ENCODE assay signal across 24 cellular contexts in the genomic region with DNA sequence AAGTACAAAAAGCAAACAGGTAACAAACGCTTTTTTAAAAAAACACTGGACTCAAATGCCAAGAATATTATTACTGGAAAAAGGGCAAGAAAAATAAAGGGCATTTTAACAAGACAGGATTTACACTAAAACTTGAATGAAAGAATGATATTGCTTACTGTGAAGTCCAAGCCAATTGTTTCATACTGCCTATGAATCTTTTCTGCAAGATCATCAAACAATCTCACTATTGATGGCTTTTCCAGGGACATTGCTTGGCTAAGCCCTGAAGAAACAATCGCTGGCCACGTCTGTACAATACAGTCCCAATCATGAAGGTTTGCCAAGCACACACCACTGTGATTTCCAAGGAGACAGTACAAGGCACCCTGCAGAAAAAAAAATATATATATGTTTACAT. TPM values are rescaled to one million over a fixed set of nuclear protein-coding genes. Genes with fewer than 3 reads are reported as not detected.
A peak's percentile ranks its signal among the peaks of the same experiment; 100 is the strongest.
DNase-seq lines count a peak whose midpoint lies in the region; FAIRE-seq and TF ChIP-seq lines count a peak whose summit lies in the region.
"Had no signal": no experiment of that assay in that cellular context is flagged by ENCODE, and none has a peak within 500 bp of the region (broad histone marks: within the 10 kb centered on the region; RNA-seq: fewer than 3 reads in every experiment).

No MANE protein-coding gene starts in this region.

- DNase-seq in H54 (ENCODE audit: insufficient read length, low spot score) = no peak
- no peak for DNase-seq in caudate nucleus (lab: John Stamatoyannopoulos, UW)
- DNase-seq in globus pallidus (ENCODE audit: low spot score) = peak; percentile 19
- DNase-seq in progenitor cell of endocrine pancreas (ENCODE audit: low spot score, unreplicated experiment) = no peak
- no peak for DNase-seq in activated naive CD8-positive, alpha-beta T cell treated with anti-CD3 and anti-CD28 coated beads for 36 hours
- no peak for DNase-seq in stimulated activated CD4-positive, alpha-beta T cell treated with anti-CD3 and anti-CD28 coated beads, Interleukin-15, amount 100 ng/mL, for 24 hours
- DNase-seq in NCI-H748 treated with DMSO at 0.1 percent for 48 hours (lab: John Stamatoyannopoulos, UW) = no peak
- no peak for DNase-seq in AG08395 (ENCODE audit: low spot score)
- DNase-seq: AML-193; BE2C; CD4-positive, alpha-beta T cell; CD8-positive, alpha-beta memory T cell; DMS 273 treated with DMSO at 0.1 percent for 48 hours; DMS79; EL; GDM1; GM23248; H9 had no signal

- no peak overlapping the region for H3K4me3 Mint-ChIP-seq in progenitor cell of endocrine pancreas (ENCODE audit: low read depth)
- H3K4me3 Mint-ChIP-seq in activated naive CD8-positive, alpha-beta T cell treated with anti-CD3 and anti-CD28 coated beads for 36 hours = no peak overlapping the region
- H3K4me3 Mint-ChIP-seq: CD14-positive monocyte; CD4-positive, alpha-beta T cell; CD8-positive, alpha-beta memory T cell; H9 had no signal

- peak overlapping the region; percentile 81 for H3K27ac Mint-ChIP-seq in progenitor cell of endocrine pancreas
- no peak overlapping the region for H3K27ac Mint-ChIP-seq in activated naive CD8-positive, alpha-beta T cell treated with anti-CD3 and anti-CD28 coated beads for 36 hours
- H3K27ac Mint-ChIP-seq: CD4-positive, alpha-beta T cell; H9 had no signal

- H3K27ac ChIP-seq in caudate nucleus (ENCODE audit: low read depth, low read length) = peak overlapping the region; percentile 36
- H3K27ac ChIP-seq: BLaER1 treated with 17β-estradiol and CSF1 and Interleukin-3, amounts not matched to agents 10 nM and 100 nM; GM23248 had no signal

- no peak for TF ChIP-seq POLR2A in H54 (IDR thresholded peaks at IDR 0.05; ENCODE audit: low read depth, low read length)

- H3K9me3 Mint-ChIP-seq in progenitor cell of endocrine pancreas (ENCODE audit: low read depth) = no peaks in the 10 kb centered on the region
- H3K9me3 Mint-ChIP-seq in activated naive CD8-positive, alpha-beta T cell treated with anti-CD3 and anti-CD28 coated beads for 36 hours = no peaks in the 10 kb centered on the region
- H3K9me3 Mint-ChIP-seq: CD14-positive monocyte; CD4-positive, alpha-beta T cell; CD8-positive, alpha-beta memory T cell; H9 had no signal

- no peak for TF ChIP-seq CTCF in progenitor cell of endocrine pancreas (IDR thresholded peaks at IDR 0.05; ENCODE audit: unreplicated experiment)

- H3K27me3 Mint-ChIP-seq in progenitor cell of endocrine pancreas = no peaks in the 10 kb centered on the region
- H3K27me3 Mint-ChIP-seq in activated naive CD8-positive, alpha-beta T cell treated with anti-CD3 and anti-CD28 coated beads for 36 hours = no peaks in the 10 kb centered on the region
- H3K27me3 Mint-ChIP-seq: CD4-positive, alpha-beta T cell; CD8-positive, alpha-beta memory T cell had no signal

- peaks cover 33% of the 10 kb centered on the region for H3K36me3 Mint-ChIP-seq in progenitor cell of endocrine pancreas (ENCODE audit: insufficient read depth)
- peaks cover 24% of the 10 kb centered on the region for H3K36me3 Mint-ChIP-seq in activated naive CD8-positive, alpha-beta T cell treated with anti-CD3 and anti-CD28 coated beads for 36 hours

- peak; percentile 30 for FAIRE-seq in H54 (lab: Jason Lieb, UNC)
- FAIRE-seq: D721Med, GM12878, GM19239, H1 had no signal

- H3K4me1 Mint-ChIP-seq in progenitor cell of endocrine pancreas (ENCODE audit: low read depth) = peaks cover 25% of the 10 kb centered on the region
- H3K4me1 Mint-ChIP-seq in activated naive CD8-positive, alpha-beta T cell treated with anti-CD3 and anti-CD28 coated beads for 36 hours = no peaks in the 10 kb centered on the region
- H3K4me1 Mint-ChIP-seq: CD14-positive monocyte, H9 had no signal

RNA-seq across cellular contexts. Expression of a gene that starts 41.4 kb away (rescaled TPM):
- total RNA-seq in progenitor cell of endocrine pancreas = 3.9 and 4.4 TPM in 2 replicates
- total RNA-seq in activated naive CD8-positive, alpha-beta T cell treated with anti-CD3 and anti-CD28 coated beads for 36 hours = 1 to 10 TPM; 1.4 to 1.8 TPM
